8 cellular contexts compared by ENCODE assay signal in the genomic region with DNA sequence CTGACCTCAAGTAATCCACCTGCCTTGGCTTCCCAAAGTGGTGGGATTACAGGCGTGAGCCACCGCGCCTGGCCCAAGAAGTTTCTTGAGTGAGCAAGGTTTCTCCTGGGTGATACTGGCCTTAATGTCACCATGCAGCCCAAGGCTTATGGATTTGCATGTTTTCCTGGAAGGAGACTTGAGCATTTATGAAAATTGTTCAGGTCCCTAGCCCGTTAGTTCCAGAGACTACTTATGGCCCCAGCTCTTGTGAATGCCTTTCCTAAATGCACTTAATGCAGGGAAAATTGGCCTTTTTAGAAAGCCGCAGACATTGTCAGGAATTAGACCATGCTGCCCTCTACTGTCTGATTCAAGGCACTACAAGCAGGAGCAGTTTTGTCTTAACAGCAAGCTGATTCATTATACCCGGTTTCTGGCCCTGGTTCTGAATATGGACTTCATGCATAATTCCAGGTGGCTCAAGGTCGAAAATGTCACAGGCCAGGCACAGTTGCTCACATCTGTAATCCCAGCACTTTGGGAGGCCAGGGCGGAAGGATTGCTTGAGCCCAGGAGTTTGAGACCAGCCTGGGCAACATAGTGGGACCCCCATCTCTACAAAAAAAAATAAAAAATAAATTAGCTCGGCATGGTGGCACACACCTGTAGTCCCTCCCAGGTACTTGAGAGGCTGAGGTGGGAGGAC.
A peak's percentile ranks its signal among the peaks of the same experiment; 100 is the strongest.
DNase-seq lines count a peak whose midpoint lies in the region; ATAC-seq and TF ChIP-seq lines count a peak whose summit lies in the region.

No MANE protein-coding gene starts in this region.

- H3K27me3 Mint-ChIP-seq in activated T-cell treated with anti-CD3 and anti-CD28 coated beads, Interleukin-2, amount 50 U/mL, for 4 hours (ENCODE audit: low read depth): no peaks in the 10 kb centered on the region
- H3K27me3 Mint-ChIP-seq in neural crest cell (ENCODE audit: low read depth): no peaks in the 10 kb centered on the region

- no peak overlapping the region for H3K4me3 ChIP-seq in fibroblast of the aortic adventitia (ENCODE audit: low read depth, low read length)

- peak; percentile 94 for TF ChIP-seq CTCF in fibroblast of the aortic adventitia (IDR thresholded peaks at IDR 0.05; ENCODE audit: insufficient read depth, low read length)
- peak; percentile 93 for TF ChIP-seq CTCF in neural crest cell (conservative IDR thresholded peaks at IDR 0.05)

- H3K4me1 Mint-ChIP-seq in activated T-cell treated with anti-CD3 and anti-CD28 coated beads, Interleukin-2, amount 50 U/mL, for 4 hours (ENCODE audit: low read depth): no peaks in the 10 kb centered on the region
- H3K4me1 Mint-ChIP-seq in neural crest cell: no peaks in the 10 kb centered on the region

- peak; percentile 60 to 63 for ATAC-seq in activated T-cell treated with anti-CD3 and anti-CD28 coated beads, Interleukin-2, amount 50 U/mL, for 4 hours
- ATAC-seq in HG03460 (IDR thresholded peaks at IDR 0.05; ENCODE audit: unreplicated experiment): no peak
- ATAC-seq in HG02870 (IDR thresholded peaks at IDR 0.05; ENCODE audit: unreplicated experiment): no peak

- H3K4me3 Mint-ChIP-seq in activated T-cell treated with anti-CD3 and anti-CD28 coated beads, Interleukin-2, amount 50 U/mL, for 4 hours: no peak overlapping the region
- no peak overlapping the region for H3K4me3 Mint-ChIP-seq in neural crest cell

- H3K36me3 Mint-ChIP-seq in activated T-cell treated with anti-CD3 and anti-CD28 coated beads, Interleukin-2, amount 50 U/mL, for 4 hours (ENCODE audit: insufficient read depth): peaks cover 4% of the 10 kb centered on the region
- no peaks in the 10 kb centered on the region for H3K36me3 Mint-ChIP-seq in neural crest cell (ENCODE audit: low read depth)

- H3K9me3 Mint-ChIP-seq in activated T-cell treated with anti-CD3 and anti-CD28 coated beads, Interleukin-2, amount 50 U/mL, for 4 hours: no peaks in the 10 kb centered on the region
- no peaks in the 10 kb centered on the region for H3K9me3 Mint-ChIP-seq in neural crest cell

- no peak overlapping the region for H3K27ac Mint-ChIP-seq in neural crest cell (ENCODE audit: unreplicated experiment)

- peak; percentile 47 for DNase-seq in DMS 273 treated with DMSO at 0.1 percent for 48 hours (lab: John Stamatoyannopoulos, UW)
- DNase-seq in HUDEP-2 (lab: John Stamatoyannopoulos, UW; ENCODE audit: unreplicated experiment in 76 of 76): peak in 58 of 76 experiments; percentile 7 to 77 (median 40)
- DNase-seq in NOMO-1 treated with dmso at 0.1 percent for 144 hours (lab: John Stamatoyannopoulos, UW; ENCODE audit: unreplicated experiment): peak; percentile 36
- peak; percentile 60 for DNase-seq in activated T-cell treated with anti-CD3 and anti-CD28 coated beads, Interleukin-2, amount 50 U/mL, for 4 hours
- DNase-seq in fibroblast of the aortic adventitia (ENCODE audit: low read depth): peak; percentile 92
- peak; percentile 54 for DNase-seq in neural crest cell (ENCODE audit: low read depth, low spot score)

Comparison
In these comparisons a context has a peak if more than half of its experiments do, and no peak if none do; other contexts are left out.
1. DNase-seq: peak in every context shown above with its lines; median percentile 92 in fibroblast of the aortic adventitia; 60 in activated T-cell treated with anti-CD3 and anti-CD28 coated beads, Interleukin-2, amount 50 U/mL, for 4 hours; 54 in neural crest cell; 47 in DMS 273 treated with DMSO at 0.1 percent for 48 hours; 40 in HUDEP-2; 36 in NOMO-1 treated with dmso at 0.1 percent for 144 hours.
2. ATAC-seq: peak in activated T-cell treated with anti-CD3 and anti-CD28 coated beads, Interleukin-2, amount 50 U/mL, for 4 hours (2 of 2); none in HG03460 (single experiment) and HG02870 (single experiment).